ENCODE assay signal across 1 cellular context in genomic region chr12:113770389-113770865, GRCh38.
TF ChIP-seq lines count a peak whose summit lies in the region.

No MANE protein-coding gene starts in this region.

TF ChIP-seq in HepG2, 621 proteins besides CTCF, POLR2A, EP300 and RAD21 (continued from another document and continues in another):
- TF ChIP-seq NCOA2 (CRISPR knock-in tag; IDR thresholded peaks at IDR 0.05) = peak; percentile 89
- peak; percentile 73 for TF ChIP-seq ASH2L (IDR thresholded peaks at IDR 0.05; ENCODE audit: insufficient read length, low read depth, low read length)
- 0 out of 2 replicates have a peak, but pooled peaks have one; percentile 58 for TF ChIP-seq FIP1L1 (IDR thresholded peaks at IDR 0.05; ENCODE audit: borderline replicate concordance, insufficient read depth, low read depth, low read length)
- TF ChIP-seq ZSCAN9 (CRISPR knock-in tag; IDR thresholded peaks at IDR 0.05; ENCODE audit: borderline replicate concordance) = peak; percentile 40; the same call in 1 of the 2 replicates
- no peak for TF ChIP-seq ZNF674 (CRISPR knock-in tag; IDR thresholded peaks at IDR 0.05; ENCODE audit: low read depth)
- peak; percentile 76; the same call in 1 of the 2 replicates for TF ChIP-seq FOXJ3 (CRISPR knock-in tag; IDR thresholded peaks at IDR 0.05; ENCODE audit: borderline replicate concordance)
- peak; percentile 92 for TF ChIP-seq RCOR2 (CRISPR knock-in tag; IDR thresholded peaks at IDR 0.05)
- no peak for TF ChIP-seq HDAC6 (IDR thresholded peaks at IDR 0.05; ENCODE audit: low read depth, low read length)
- TF ChIP-seq ZNF232 (CRISPR knock-in tag; IDR thresholded peaks at IDR 0.05; ENCODE audit: borderline replicate concordance) = peak; percentile 67; the same call in 1 of the 2 replicates
- peak; percentile 56; the same call in 1 of the 2 replicates for TF ChIP-seq ZNF205 (CRISPR knock-in tag; IDR thresholded peaks at IDR 0.05)
- TF ChIP-seq TBX3 (IDR thresholded peaks at IDR 0.05; ENCODE audit: borderline replicate concordance) = peak; percentile 84; the same call in 1 of the 2 replicates
- TF ChIP-seq ZNF709 (CRISPR knock-in tag; IDR thresholded peaks at IDR 0.05) = peak; percentile 71
- peak; percentile 98 for TF ChIP-seq ZFX (CRISPR knock-in tag; IDR thresholded peaks at IDR 0.05; ENCODE audit: low read depth)
- TF ChIP-seq HMGA1 (CRISPR knock-in tag; conservative IDR thresholded peaks at IDR 0.05) = no peak
- TF ChIP-seq KLF15 (CRISPR knock-in tag; IDR thresholded peaks at IDR 0.05; ENCODE audit: borderline replicate concordance) = no peak; the same call in 1 of the 2 replicates
- no peak for TF ChIP-seq ZNF136 (CRISPR knock-in tag; IDR thresholded peaks at IDR 0.05; ENCODE audit: low read depth)
- TF ChIP-seq ZNF563 (CRISPR knock-in tag; IDR thresholded peaks at IDR 0.05) = 0 out of 2 replicates have a peak, but pooled peaks have one; percentile 38
- peak; percentile 73 for TF ChIP-seq POGK (CRISPR knock-in tag; conservative IDR thresholded peaks at IDR 0.05)
- TF ChIP-seq ZNF329 (CRISPR knock-in tag; IDR thresholded peaks at IDR 0.05; ENCODE audit: low read depth) = peak; percentile 42; the same call in 1 of the 2 replicates
- TF ChIP-seq SMYD3 (CRISPR knock-in tag; IDR thresholded peaks at IDR 0.05) = 0 out of 2 replicates have a peak, but pooled peaks have one; percentile 24
- TF ChIP-seq JUNB (CRISPR knock-in tag; IDR thresholded peaks at IDR 0.05; ENCODE audit: borderline replicate concordance) = peak; percentile 74
- peak; percentile 45; the same call in 1 of the 2 replicates for TF ChIP-seq STAT5B (CRISPR knock-in tag; IDR thresholded peaks at IDR 0.05)
- TF ChIP-seq HINFP (CRISPR knock-in tag; IDR thresholded peaks at IDR 0.05; ENCODE audit: low read depth) = peak; percentile 78; the same call in 1 of the 2 replicates
- TF ChIP-seq HDAC1 (CRISPR knock-in tag; IDR thresholded peaks at IDR 0.05) = peak; percentile 97
- TF ChIP-seq FOXO1 (CRISPR knock-in tag; IDR thresholded peaks at IDR 0.05) = peak; percentile 99
- TF ChIP-seq SALL2 (CRISPR knock-in tag; IDR thresholded peaks at IDR 0.05) = peak; percentile 50; the same call in 1 of the 2 replicates
- no peak for TF ChIP-seq NFE2L1 (CRISPR knock-in tag; IDR thresholded peaks at IDR 0.05; ENCODE audit: borderline replicate concordance)
- peak; percentile 83; the same call in 1 of the 2 replicates for TF ChIP-seq NFIC (IDR thresholded peaks at IDR 0.05; ENCODE audit: low read length)
- TF ChIP-seq NRL (CRISPR knock-in tag; IDR thresholded peaks at IDR 0.05; ENCODE audit: borderline replicate concordance) = 0 out of 2 replicates have a peak, but pooled peaks have one; percentile 34
- TF ChIP-seq CBX2 (IDR thresholded peaks at IDR 0.05; ENCODE audit: low read depth, low read length) = no peak
- TF ChIP-seq CBX2 (CRISPR knock-in tag; IDR thresholded peaks at IDR 0.05; ENCODE audit: low read depth) = no peak
- no peak for TF ChIP-seq MXD1 (CRISPR knock-in tag; IDR thresholded peaks at IDR 0.05)
- peak; percentile 91 for TF ChIP-seq TCF7 (IDR thresholded peaks at IDR 0.05; ENCODE audit: low read depth)
- peak; percentile 65; the same call in 1 of the 2 replicates for TF ChIP-seq RNF219 (CRISPR knock-in tag; IDR thresholded peaks at IDR 0.05)
- TF ChIP-seq CEBPG (CRISPR knock-in tag; IDR thresholded peaks at IDR 0.05) = peak; percentile 66
- peak; percentile 77 for TF ChIP-seq ZBTB25 (CRISPR knock-in tag; IDR thresholded peaks at IDR 0.05)
- no peak for TF ChIP-seq RORA (CRISPR knock-in tag; IDR thresholded peaks at IDR 0.05)
- peak; percentile 77 for TF ChIP-seq THAP11 (CRISPR knock-in tag; IDR thresholded peaks at IDR 0.05)
- peak; percentile 99 for TF ChIP-seq MIXL1 (CRISPR knock-in tag; IDR thresholded peaks at IDR 0.05)
- TF ChIP-seq GPN1 (CRISPR knock-in tag; IDR thresholded peaks at IDR 0.05; ENCODE audit: borderline replicate concordance) = no peak
- TF ChIP-seq ZNF501 (CRISPR knock-in tag; IDR thresholded peaks at IDR 0.05) = peak; percentile 89
- TF ChIP-seq CBFB (CRISPR knock-in tag; IDR thresholded peaks at IDR 0.05) = peak; percentile 66
- TF ChIP-seq ZNF337 (CRISPR knock-in tag; IDR thresholded peaks at IDR 0.05; ENCODE audit: borderline replicate concordance, low read depth) = no peak
- no peak for TF ChIP-seq HOXA7 (CRISPR knock-in tag; IDR thresholded peaks at IDR 0.05)
- TF ChIP-seq ZNF879 (CRISPR knock-in tag; IDR thresholded peaks at IDR 0.05) = peak; percentile 60; the same call in 1 of the 2 replicates
- TF ChIP-seq DMAP1 (CRISPR knock-in tag; IDR thresholded peaks at IDR 0.05) = peak; percentile 74
- TF ChIP-seq LCORL (IDR thresholded peaks at IDR 0.05) = peak; percentile 95
- peak; percentile 100 for TF ChIP-seq LCORL (CRISPR knock-in tag; IDR thresholded peaks at IDR 0.05)
- TF ChIP-seq ZNF646 (CRISPR knock-in tag; IDR thresholded peaks at IDR 0.05) = no peak
- no peak for TF ChIP-seq HOXA9 (CRISPR knock-in tag; IDR thresholded peaks at IDR 0.05; ENCODE audit: borderline replicate concordance)
- TF ChIP-seq ZBTB34 (CRISPR knock-in tag; IDR thresholded peaks at IDR 0.05) = peak; percentile 85
